15 cellular contexts compared by ENCODE assay signal in the genomic region with DNA sequence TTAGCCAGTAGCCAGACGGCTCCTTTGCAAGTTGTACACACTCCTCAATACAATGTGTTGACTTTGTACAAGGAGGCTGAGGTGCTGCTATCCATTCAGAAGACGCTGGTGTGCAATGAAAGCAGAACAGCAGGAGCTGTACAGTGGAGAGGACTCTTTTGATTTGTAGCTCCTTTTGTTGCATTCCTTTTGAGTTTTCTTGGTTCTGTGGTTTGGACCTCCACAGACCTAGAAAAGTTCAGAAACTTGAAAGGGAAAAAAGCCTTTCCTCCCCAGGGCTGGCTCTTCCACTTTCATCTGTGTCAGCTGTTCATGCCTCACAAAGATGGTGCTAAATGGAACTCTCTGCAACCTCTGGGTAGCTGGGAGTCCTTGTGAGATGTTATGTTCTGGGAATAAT.
A peak's percentile ranks its signal among the peaks of the same experiment; 100 is the strongest.
DNase-seq lines count a peak whose midpoint lies in the region; TF ChIP-seq lines count a peak whose summit lies in the region.
"Had no signal": no experiment of that assay in that cellular context is flagged by ENCODE, and none has a peak within 500 bp of the region (broad histone marks: within the 10 kb centered on the region; RNA-seq: fewer than 3 reads in every experiment).

No MANE protein-coding gene starts in this region.

- H2BK5ac ChIP-seq in neuronal stem cell (ENCODE audit: low read length), result no peak overlapping the region

- H3K9me3 ChIP-seq in neuronal stem cell (replicated peaks in 1 of 2; ENCODE audit: control insufficient read depth in 2 of 2, insufficient read depth in 1 of 2, low read depth in 1 of 2, low read length in 2 of 2) (no peaks in the 10 kb centered on the region), endodermal cell (ENCODE audit: control insufficient read depth, low read length) (no peaks in the 10 kb centered on the region)
- H3K9me3 ChIP-seq: A549, BLaER1 had no signal

- DNase-seq in DMS53 (lab: John Stamatoyannopoulos, UW) (peak; percentile 5), DMS53 treated with DMSO at 0.1 percent for 48 hours (lab: John Stamatoyannopoulos, UW; ENCODE audit: unreplicated experiment) (no peak), astrocyte of the hippocampus (ENCODE audit: low read depth, low spot score) (peak; percentile 2), neuronal stem cell (ENCODE audit: low spot score) (no peak), NCI-H748 (lab: John Stamatoyannopoulos, UW; ENCODE audit: unreplicated experiment) (no peak), endodermal cell (no peak), NCI-H446 (lab: John Stamatoyannopoulos, UW) (no peak)
- DNase-seq: CD4-positive, alpha-beta memory T cell; DMS153; DND-41; HCEC 1CT had no signal

- H3K4me3 ChIP-seq in neuronal stem cell (ENCODE audit: low read length in 2 of 2) (no peak overlapping the region), endodermal cell (ENCODE audit: low read length) (no peak overlapping the region)
- H3K4me3 ChIP-seq: A549, BLaER1 had no signal

- H4K91ac ChIP-seq in neuronal stem cell (ENCODE audit: low read depth, low read length, poor library complexity), result no peak overlapping the region

- H3K27ac Mint-ChIP-seq in endodermal cell, result no peak overlapping the region
- H3K27ac Mint-ChIP-seq: CD14-positive monocyte; CD4-positive, alpha-beta memory T cell had no signal

- no peak overlapping the region for H3K4me3 Mint-ChIP-seq in endodermal cell
- H3K4me3 Mint-ChIP-seq: CD14-positive monocyte; CD4-positive, alpha-beta memory T cell had no signal

- no peaks in the 10 kb centered on the region for H3K9me3 Mint-ChIP-seq in endodermal cell
- H3K9me3 Mint-ChIP-seq: CD4-positive, alpha-beta memory T cell had no signal

- H3K79me1 ChIP-seq in neuronal stem cell (ENCODE audit: low read depth, low read length), result no peaks in the 10 kb centered on the region

- H2BK15ac ChIP-seq in neuronal stem cell (ENCODE audit: low read length), result no peak overlapping the region

- H3K4me2 ChIP-seq in neuronal stem cell (ENCODE audit: insufficient read depth, low read length, poor library complexity, severe bottlenecking), result no peak overlapping the region
- H3K4me2 ChIP-seq: A549, BLaER1 had no signal

- no peak for TF ChIP-seq CTCF in endodermal cell (conservative IDR thresholded peaks at IDR 0.05)

- H3K27ac ChIP-seq in neuronal stem cell (replicated peaks; ENCODE audit: low read length) (no peak overlapping the region), endodermal cell (ENCODE audit: low read depth, low read length) (no peak overlapping the region)
- H3K27ac ChIP-seq: 22Rv1, A549, BLaER1 had no signal

- H3K4ac ChIP-seq in neuronal stem cell (ENCODE audit: low read length), result no peak overlapping the region

- no peak overlapping the region for H2BK12ac ChIP-seq in neuronal stem cell (ENCODE audit: low read length)

- no peaks in the 10 kb centered on the region for H3K36me3 Mint-ChIP-seq in endodermal cell (ENCODE audit: low read depth)
- H3K36me3 Mint-ChIP-seq: CD14-positive monocyte; CD4-positive, alpha-beta memory T cell had no signal

- H3K27me3 Mint-ChIP-seq in endodermal cell (ENCODE audit: insufficient read depth), result peaks cover 38% of the 10 kb centered on the region

- peak overlapping the region; percentile 25 for H2AFZ ChIP-seq in neuronal stem cell (ENCODE audit: low read length)

- peaks cover 19% of the 10 kb centered on the region for H3K4me1 Mint-ChIP-seq in endodermal cell
- H3K4me1 Mint-ChIP-seq: CD14-positive monocyte; CD4-positive, alpha-beta memory T cell had no signal

- no CpG with 5 or more reads among the region's 2 CpGs for WGBS in neuronal stem cell (ENCODE audit: extremely low coverage in 2 of 2, insufficient read length in 2 of 2, insufficient replicate concordance in 1 of 2), 2 donors
- 62 to 96% methylated on average over 2 of the region's 2 CpGs for WGBS in endodermal cell (ENCODE audit: insufficient coverage in 1 of 2, insufficient read length in 1 of 2), 2 experiments

- H3K27me3 ChIP-seq in neuronal stem cell (ENCODE audit: control insufficient read depth in 3 of 3, insufficient read depth in 3 of 3, low read depth in 1 of 3, low read length in 3 of 3) (no peaks in the 10 kb centered on the region), endodermal cell (ENCODE audit: control insufficient read depth, insufficient read depth, low read length, poor library complexity, severe bottlenecking) (peaks cover 16% of the 10 kb centered on the region)
- H3K27me3 ChIP-seq: BLaER1 had no signal

- H3K9ac ChIP-seq in neuronal stem cell (ENCODE audit: low read depth, low read length, poor library complexity) (no peak overlapping the region), endodermal cell (ENCODE audit: extremely low read depth, low read length, poor library complexity, severe bottlenecking) (no peak overlapping the region)
- H3K9ac ChIP-seq: BLaER1 had no signal

- no peak overlapping the region for H4K8ac ChIP-seq in neuronal stem cell (ENCODE audit: low read depth, low read length)

- H3K18ac ChIP-seq in neuronal stem cell (ENCODE audit: low read length), result no peak overlapping the region

- no peak overlapping the region for H3K23ac ChIP-seq in neuronal stem cell (ENCODE audit: low read depth, low read length, poor library complexity)

- H2BK120ac ChIP-seq in neuronal stem cell (ENCODE audit: low read depth, low read length), result no peak overlapping the region

- H3K4me1 ChIP-seq in neuronal stem cell (ENCODE audit: control insufficient read depth in 2 of 2, insufficient read depth in 1 of 2, low read depth in 1 of 2, low read length in 2 of 2) (no peaks in the 10 kb centered on the region), endodermal cell (ENCODE audit: control insufficient read depth, insufficient read depth, low read length) (peaks cover 3% of the 10 kb centered on the region)
- H3K4me1 ChIP-seq: A549, BLaER1 had no signal

- no peaks in the 10 kb centered on the region for H3K36me3 ChIP-seq in neuronal stem cell (replicated peaks in 1 of 2; ENCODE audit: control insufficient read depth in 2 of 2, insufficient read depth in 2 of 2, low read length in 2 of 2)
- no peaks in the 10 kb centered on the region for H3K36me3 ChIP-seq in endodermal cell (ENCODE audit: control insufficient read depth, insufficient read depth, low read length)
- H3K36me3 ChIP-seq: BLaER1 had no signal

- H2AK5ac ChIP-seq in neuronal stem cell (ENCODE audit: low read depth, low read length), result no peak overlapping the region

- H3K14ac ChIP-seq in neuronal stem cell (ENCODE audit: low read length), result no peak overlapping the region

Comparison
In these comparisons a context has a peak if more than half of its experiments do, and no peak if none do; other contexts are left out.
1. DNase-seq: peak in DMS53 (single experiment) and astrocyte of the hippocampus (single experiment); none in DMS53 treated with DMSO at 0.1 percent for 48 hours (single experiment), neuronal stem cell (single experiment), NCI-H748 (single experiment), endodermal cell (single experiment) and NCI-H446 (0 of 2).